In genomic region chr4:81602853-81603252, GRCh38 we compare ENCODE assay signal across 28 cellular contexts.
"Had no signal": no experiment of that assay in that cellular context is flagged by ENCODE, and none has a peak within 500 bp of the region (broad histone marks: within the 10 kb centered on the region; RNA-seq: fewer than 3 reads in every experiment).

No MANE protein-coding gene starts in this region.

- H3K9me3 ChIP-seq: ovary, psoas muscle, suprapubic skin, testis, tibial artery, transverse colon, upper lobe of right lung, uterus had no signal

- H3K27ac ChIP-seq: neural progenitor cell, ovary, parathyroid adenoma, psoas muscle, skin epidermis, spleen, suprapubic skin, testis, tibial artery, transverse colon, upper lobe of right lung, uterus had no signal

- DNase-seq: natural killer cell; occipital lobe; ovary; posterior cingulate gyrus; psoas muscle; right cardiac atrium; spleen; stimulated activated CD4-positive, alpha-beta T cell treated with anti-CD3 and anti-CD28 coated beads, Interleukin-12 subunit alpha, Interleukin-12 subunit beta, amount 100 ng/mL, for 4 hours; stimulated activated CD4-positive, alpha-beta T cell treated with anti-CD3 and anti-CD28 coated beads, Interleukin-1b, Interleukin-23, amount 100 ng/mL, for 48 hours; stimulated activated CD4-positive, alpha-beta T cell treated with anti-CD3 and anti-CD28 coated beads, Interleukin-4, amount 100 ng/mL, for 1 hour; stimulated activated CD4-positive, alpha-beta T cell treated with anti-CD3 and anti-CD28 coated beads, Interleukin-4, amount 100 ng/mL, for 4 hours; stimulated activated CD8-positive, alpha-beta memory T cell treated with anti-CD3 and anti-CD28 coated beads, Interleukin-4, amount 100 ng/mL, for 48 hours; stimulated activated naive CD4-positive, alpha-beta T cell; stimulated activated naive CD8-positive, alpha-beta T cell treated with anti-CD3 and anti-CD28 coated beads, Interleukin-15, amount 100 ng/mL, for 72 hours; stimulated activated naive CD8-positive, alpha-beta T cell treated with anti-CD3 and anti-CD28 coated beads, Interleukin-15, Interleukin-2, amounts not matched to agents 100 U/mL and 50 U/mL, for 24 hours; substantia nigra; testis; tibial artery; transverse colon; upper lobe of right lung; uterus had no signal

- H3K4me1 ChIP-seq: psoas muscle, uterus had no signal

- H3K79me2 ChIP-seq: parathyroid adenoma had no signal

- ATAC-seq: natural killer cell; psoas muscle; right cardiac atrium; sciatic nerve; stimulated activated memory B cell treated with anti-CD40 and anti-IgM and Interleukin-4, amounts not matched to agents 10 μg/mL and 1 μg/mL and 100 μg/mL, for 72 hours; stimulated activated naive CD8-positive, alpha-beta T cell treated with anti-CD3 and anti-CD28 coated beads, Interleukin-15, amount 100 ng/mL, for 72 hours; stimulated activated naive CD8-positive, alpha-beta T cell treated with anti-CD3 and anti-CD28 coated beads, Interleukin-15, Interleukin-2, amounts not matched to agents 100 U/mL and 50 U/mL, for 24 hours; upper lobe of right lung had no signal

- H2AFZ ChIP-seq: neural progenitor cell, parathyroid adenoma had no signal

- H3K4me3 ChIP-seq: neural progenitor cell, ovary, psoas muscle, skin epidermis, smooth muscle cell, spleen, suprapubic skin, testis, tibial artery, transverse colon, upper lobe of right lung, uterus had no signal

- H3K27me3 ChIP-seq: neural progenitor cell, ovary, spleen, suprapubic skin, testis, tibial artery, transverse colon, upper lobe of right lung, uterus had no signal

- H3K4me2 ChIP-seq: neural progenitor cell, smooth muscle cell had no signal

- H3K9ac ChIP-seq: neural progenitor cell, parathyroid adenoma had no signal

- H3K36me3 ChIP-seq: neural progenitor cell, ovary, spleen, suprapubic skin, tibial artery, transverse colon, upper lobe of right lung, uterus had no signal
